ENCODE assay signal across 17 cellular contexts in the genomic region with DNA sequence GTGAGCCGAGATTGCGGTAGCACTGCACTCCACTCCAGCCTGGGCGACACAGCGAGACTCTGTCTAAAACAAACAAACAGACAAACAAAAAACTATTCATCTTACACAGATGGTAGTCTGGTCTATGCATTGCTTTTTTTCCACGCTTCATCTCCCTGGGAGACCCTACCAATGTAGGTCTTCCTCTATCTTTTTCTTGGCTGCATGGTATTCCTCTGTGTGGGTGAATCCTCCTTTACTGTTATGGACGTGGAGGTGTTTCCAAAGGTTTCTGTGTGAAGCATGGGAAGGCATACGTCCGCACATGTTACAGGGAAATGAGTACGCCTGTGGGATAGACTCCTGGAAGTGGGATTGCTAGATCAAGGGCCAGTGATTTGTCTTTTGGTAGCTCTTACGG. TPM values are rescaled to one million over a fixed set of nuclear protein-coding genes. Genes with fewer than 3 reads are reported as not detected.
DNase-seq lines count a peak whose midpoint lies in the region; ATAC-seq and TF ChIP-seq lines count a peak whose summit lies in the region.
"Had no signal": no experiment of that assay in that cellular context is flagged by ENCODE, and none has a peak within 500 bp of the region (broad histone marks: within the 10 kb centered on the region; RNA-seq: fewer than 3 reads in every experiment).

No MANE protein-coding gene starts in this region.

- H3K27ac ChIP-seq in HUES6 (ENCODE audit: low read depth, low read length): peak overlapping the region; percentile 87; the same call in 1 of the 2 replicates
- peak overlapping the region; percentile 86 for H3K27ac ChIP-seq in cingulate gyrus (ENCODE audit: low read depth, low read length)
- peak overlapping the region; percentile 89 for H3K27ac ChIP-seq in layer of hippocampus (ENCODE audit: low read depth, low read length)
- peak overlapping the region; percentile 96 for H3K27ac ChIP-seq in temporal lobe (ENCODE audit: low read depth, low read length)

- no peak for ATAC-seq in HG03108 (IDR thresholded peaks at IDR 0.05; ENCODE audit: unreplicated experiment)

- H3K9me3 ChIP-seq in HUES6 (ENCODE audit: control insufficient read depth, insufficient read depth, low read depth, low read length): no peaks in the 10 kb centered on the region
- H3K9me3 ChIP-seq: HAP-1, SK-N-SH had no signal

- H3K9ac ChIP-seq in HUES6 (ENCODE audit: low read length): no peak overlapping the region
- H3K9ac ChIP-seq: SK-N-SH had no signal

- intact Hi-C loops in lower leg skin (cut with DNase I; ENCODE audit: low total_unique reads): no loop called here

- 96 to 98% methylated on average over 10 of the region's 10 CpGs for WGBS in lower leg skin, 2 donors

- peaks cover 56% of the 10 kb centered on the region for H3K4me1 ChIP-seq in HUES6 (ENCODE audit: control insufficient read depth, insufficient read depth, low read length)

- H3K27me3 ChIP-seq in HUES6 (ENCODE audit: control insufficient read depth, insufficient read depth, low read length): no peaks in the 10 kb centered on the region
- H3K27me3 ChIP-seq in layer of hippocampus (ENCODE audit: control insufficient read depth, insufficient read depth, low read length): no peaks in the 10 kb centered on the region

- H3K4me3 ChIP-seq in HUES6 (ENCODE audit: low read depth, low read length): no peak overlapping the region
- no peak overlapping the region for H3K4me3 ChIP-seq in lower leg skin (ENCODE audit: low read depth, poor library complexity, severe bottlenecking)
- H3K4me3 ChIP-seq: HAP-1 had no signal

- TF ChIP-seq CTCF in lower leg skin (IDR thresholded peaks at IDR 0.05): no peak

- no peak for DNase-seq in ureter (ENCODE audit: low spot score)
- DNase-seq in effector CD4-positive, alpha-beta T cell: no peak
- no peak for DNase-seq in lower leg skin (ENCODE audit: low spot score in 2 of 2)
- DNase-seq: KBM-7, NCI-H1417, NCI-H187 treated with DMSO at 0.1 percent for 48 hours, NCI-H226, NCI-H524, SHP77, SK-N-SH had no signal

- peaks cover 6% of the 10 kb centered on the region; the same call in 1 of the 2 replicates for H3K36me3 ChIP-seq in HUES6 (ENCODE audit: control insufficient read depth, insufficient read depth, low read length)
- H3K36me3 ChIP-seq: HAP-1 had no signal

- TF ChIP-seq POLR2A in lower leg skin (IDR thresholded peaks at IDR 0.05): no peak

RNA-seq across cellular contexts. Expression of gene BICRA, which starts 5.6 kb away (rescaled TPM):
- 3.7 TPM for total RNA-seq in temporal lobe
- total RNA-seq in ureter: 19.4 TPM
- 10 to 100 TPM; 12.5 to 25.4 (median 18.4) TPM for total RNA-seq in lower leg skin

RNA-seq across cellular contexts. Expression of gene ZNF541, which starts 41.6 kb away (rescaled TPM):
- total RNA-seq in temporal lobe (under 0.01 TPM), ureter (0.70 TPM), lower leg skin (1 to 10 TPM in 1 of 4 donors, under 1 TPM in 2, not detected in 1; 0.08 to 1.5 (median 0.69) TPM)
- total RNA-seq: RPMI7951 had no signal
